In the genomic region with DNA sequence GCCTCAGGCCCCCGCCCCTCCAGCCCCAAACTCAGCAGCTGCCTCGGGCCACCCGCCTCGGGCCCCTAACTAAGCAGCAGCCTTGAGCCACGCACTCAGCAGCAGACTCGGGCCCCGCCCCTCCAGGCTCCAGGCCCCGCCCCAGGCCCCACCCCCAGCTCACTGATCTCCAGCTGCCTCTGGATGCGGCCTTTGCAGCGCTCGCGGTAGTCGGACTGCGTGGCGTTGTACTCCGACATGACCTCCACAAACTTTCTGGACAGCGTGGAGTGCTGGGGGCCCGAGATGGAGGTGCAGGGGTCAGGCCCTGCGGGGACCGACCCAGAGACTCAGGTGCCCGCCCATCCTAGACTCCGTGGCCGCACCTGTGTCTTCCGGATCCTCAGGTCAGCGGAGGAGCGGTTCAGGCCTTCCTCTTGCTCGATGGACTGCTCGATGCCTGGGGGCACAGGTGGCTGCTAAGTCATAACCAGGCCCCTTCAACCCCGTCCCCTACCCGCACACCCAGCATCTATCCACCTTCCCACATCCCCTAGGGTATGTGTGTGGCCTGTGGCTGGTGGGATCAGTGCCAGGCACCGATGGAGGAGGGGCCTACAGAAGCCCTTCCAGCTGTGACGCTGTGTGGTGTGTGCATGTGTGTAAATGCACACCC, we compare ENCODE assay signal across 8 cellular contexts. TPM values are rescaled to one million over a fixed set of nuclear protein-coding genes. Genes with fewer than 3 reads are reported as not detected.
A peak's percentile ranks its signal among the peaks of the same experiment; 100 is the strongest.
DNase-seq lines count a peak whose midpoint lies in the region; ATAC-seq lines count a peak whose summit lies in the region.

No MANE protein-coding gene starts in this region.

- no peak overlapping the region for H3K27ac Mint-ChIP-seq in activated CD4-positive, alpha-beta T cell treated with anti-CD3 and anti-CD28 coated beads for 36 hours

- no peaks in the 10 kb centered on the region for H3K27me3 Mint-ChIP-seq in activated CD4-positive, alpha-beta T cell treated with anti-CD3 and anti-CD28 coated beads for 36 hours

- no peaks in the 10 kb centered on the region for H3K9me3 Mint-ChIP-seq in activated CD4-positive, alpha-beta T cell treated with anti-CD3 and anti-CD28 coated beads for 36 hours (ENCODE audit: low read depth)

- H3K36me3 Mint-ChIP-seq in activated CD4-positive, alpha-beta T cell treated with anti-CD3 and anti-CD28 coated beads for 36 hours (ENCODE audit: low read depth): peaks cover 23% of the 10 kb centered on the region

- POLR2A ChIA-PET in activated CD4-positive, alpha-beta T cell treated with anti-CD3 and anti-CD28 coated beads for 36 hours (lab: Charles Lee): interaction anchor here (0.5 to 1.2 kb wide), 3 partner anchors 11 to 94 kb away, joined by 4 to 7 read pairs (median 7); no protein-coding TSS in a partner anchor

- H3K27ac ChIP-seq in iPS-20b (ENCODE audit: low read length): no peak overlapping the region

- H3K9me3 ChIP-seq in iPS-20b (ENCODE audit: insufficient read depth, low read depth, low read length): no peaks in the 10 kb centered on the region

- ATAC-seq in activated CD4-positive, alpha-beta T cell treated with anti-CD3 and anti-CD28 coated beads for 36 hours: peak; percentile 68
- ATAC-seq in HG03439 (IDR thresholded peaks at IDR 0.05; ENCODE audit: unreplicated experiment) (no peak), GM18517 (IDR thresholded peaks at IDR 0.05; ENCODE audit: unreplicated experiment) (no peak), GM21360 (IDR thresholded peaks at IDR 0.05; ENCODE audit: unreplicated experiment) (no peak)

- peaks cover 18% of the 10 kb centered on the region for H3K4me1 Mint-ChIP-seq in activated CD4-positive, alpha-beta T cell treated with anti-CD3 and anti-CD28 coated beads for 36 hours

- H3K27me3 ChIP-seq in iPS-20b (ENCODE audit: insufficient read depth, low read length): no peaks in the 10 kb centered on the region

- peaks cover 7% of the 10 kb centered on the region; the same call in 1 of the 2 replicates for H3K4me1 ChIP-seq in iPS-20b (ENCODE audit: insufficient read depth, low read length)

- peak; percentile 77 for DNase-seq in activated CD4-positive, alpha-beta T cell treated with anti-CD3 and anti-CD28 coated beads for 36 hours
- DNase-seq in activated CD4-positive, alpha-beta T cell treated with anti-CD3 and anti-CD28 coated beads for 1 hour: no peak
- peak; percentile 48 for DNase-seq in activated naive CD4-positive, alpha-beta T cell treated with anti-CD3 and anti-CD28 coated beads, Interleukin-2, amount 50 U/mL, for 16 hours
- DNase-seq in stimulated activated naive CD4-positive, alpha-beta T cell treated with Interleukin-2 at 50 U/mL for 16 hours (lab: John Stamatoyannopoulos, UW): peak; percentile 17

- CTCF ChIA-PET in activated CD4-positive, alpha-beta T cell treated with anti-CD3 and anti-CD28 coated beads for 36 hours (lab: Charles Lee): interaction anchor here (0.7 to 4.0 kb wide), 2 partner anchors 12 to 97 kb away, joined by 3 to 21 read pairs; no protein-coding TSS in a partner anchor

- H3K9ac ChIP-seq in iPS-20b (ENCODE audit: low read depth, low read length): no peak overlapping the region

- H3K4me3 ChIP-seq in iPS-20b (ENCODE audit: low read length): peak overlapping the region; percentile 41; the same call in 1 of the 2 replicates

- H3K4me3 Mint-ChIP-seq in activated CD4-positive, alpha-beta T cell treated with anti-CD3 and anti-CD28 coated beads for 36 hours: no peak overlapping the region

- intact Hi-C loops in activated CD4-positive, alpha-beta T cell treated with anti-CD3 and anti-CD28 coated beads for 36 hours (cut with DNase I, micrococcal nuclease): loop anchor here in 1 of 2 experiments (1.0 to 2.0 kb wide), 2 partner anchors 15 to 21 kb away; a partner anchor contains a TSS

- peaks cover 10% of the 10 kb centered on the region for H3K36me3 ChIP-seq in iPS-20b (ENCODE audit: insufficient read depth, low read depth, low read length)

RNA-seq across cellular contexts. Expression of a gene that starts 15.4 kb away (rescaled TPM):
- 10 to 100 TPM; 16.6 to 16.8 TPM for total RNA-seq in activated CD4-positive, alpha-beta T cell treated with anti-CD3 and anti-CD28 coated beads for 36 hours

RNA-seq across cellular contexts. Expression of a gene that starts 20.7 kb away (rescaled TPM):
- 10 to 100 TPM; 71.4 to 95.5 TPM for total RNA-seq in activated CD4-positive, alpha-beta T cell treated with anti-CD3 and anti-CD28 coated beads for 36 hours

RNA-seq across cellular contexts. Expression of a gene that starts 20.9 kb away (rescaled TPM):
- 1 to 10 TPM; 6.9 to 7.8 TPM for total RNA-seq in activated CD4-positive, alpha-beta T cell treated with anti-CD3 and anti-CD28 coated beads for 36 hours

RNA-seq across cellular contexts. Expression of a gene that starts 34.5 kb away (rescaled TPM):
- 10 to 100 TPM; 14.4 to 17.8 TPM for total RNA-seq in activated CD4-positive, alpha-beta T cell treated with anti-CD3 and anti-CD28 coated beads for 36 hours

RNA-seq across cellular contexts. Expression of a gene that starts 36.5 kb away (rescaled TPM):
- total RNA-seq in activated CD4-positive, alpha-beta T cell treated with anti-CD3 and anti-CD28 coated beads for 36 hours: under 1 TPM; 0.35 to 0.39 TPM
